In genomic region chr6:51843470-51844390, GRCh38 we compare ENCODE assay signal across 15 cellular contexts.
"Had no signal": no experiment of that assay in that cellular context is flagged by ENCODE, and none has a peak within 500 bp of the region (broad histone marks: within the 10 kb centered on the region; RNA-seq: fewer than 3 reads in every experiment).

No MANE protein-coding gene starts in this region.

- DNase-seq: activated CD8-positive, alpha-beta memory T cell treated with anti-CD3 and anti-CD28 coated beads, Interleukin-2, amount 10 ng/mL, durations not matched to agents 7 days and 5 days; activated effector memory CD4-positive, alpha-beta T cell treated with Interleukin-2 at 50 U/mL for 16 hours; activated naive CD8-positive, alpha-beta T cell treated with anti-CD3 and anti-CD28 coated beads for 36 hours; activated T-cell treated with anti-CD3 and anti-CD28 coated beads, Interleukin-2, amount 50 U/mL, for 24 hours; glutamatergic neuron; immature natural killer cell; left colon; mammary epithelial cell; natural killer cell; pancreas; stimulated activated CD4-positive, alpha-beta T cell treated with anti-CD3 and anti-CD28 coated beads, Interleukin-4, amount 100 ng/mL, for 1 hour; stimulated activated CD8-positive, alpha-beta memory T cell treated with anti-CD3 and anti-CD28 coated beads, Interleukin-4, amount 100 ng/mL, for 48 hours; testis had no signal

- H3K27ac ChIP-seq: esophagus muscularis mucosa, pancreas, testis had no signal

- H3K36me3 ChIP-seq: esophagus muscularis mucosa, pancreas had no signal

- FAIRE-seq: pancreas had no signal

- H3K9me3 Mint-ChIP-seq: activated T-cell treated with anti-CD3 and anti-CD28 coated beads, Interleukin-2, amount 50 U/mL, for 24 hours had no signal

- H3K4me1 Mint-ChIP-seq: activated CD8-positive, alpha-beta memory T cell treated with anti-CD3 and anti-CD28 coated beads, Interleukin-2, amount 10 ng/mL, durations not matched to agents 7 days and 5 days; activated naive CD8-positive, alpha-beta T cell treated with anti-CD3 and anti-CD28 coated beads for 36 hours; immature natural killer cell; natural killer cell had no signal

- H3K4me3 ChIP-seq: esophagus muscularis mucosa, pancreas, testis had no signal

- H3K27me3 ChIP-seq: esophagus muscularis mucosa, pancreas, testis had no signal

- ATAC-seq: activated CD8-positive, alpha-beta memory T cell treated with anti-CD3 and anti-CD28 coated beads, Interleukin-2, amount 10 ng/mL, durations not matched to agents 7 days and 5 days; left colon; natural killer cell; pancreas had no signal

- H3K27me3 Mint-ChIP-seq: activated CD8-positive, alpha-beta memory T cell treated with anti-CD3 and anti-CD28 coated beads, Interleukin-2, amount 10 ng/mL, durations not matched to agents 7 days and 5 days; activated naive CD8-positive, alpha-beta T cell treated with anti-CD3 and anti-CD28 coated beads for 36 hours; activated T-cell treated with anti-CD3 and anti-CD28 coated beads, Interleukin-2, amount 50 U/mL, for 24 hours; stimulated activated naive CD8-positive, alpha-beta T cell treated with anti-CD3 and anti-CD28 coated beads, Interleukin-15, Interleukin-2, amounts not matched to agents 100 ng/mL and 50 ng/mL, for 24 hours had no signal

- H3K27ac Mint-ChIP-seq: activated CD8-positive, alpha-beta memory T cell treated with anti-CD3 and anti-CD28 coated beads, Interleukin-2, amount 10 ng/mL, durations not matched to agents 7 days and 5 days; activated naive CD8-positive, alpha-beta T cell treated with anti-CD3 and anti-CD28 coated beads for 36 hours; activated T-cell treated with anti-CD3 and anti-CD28 coated beads, Interleukin-2, amount 50 U/mL, for 24 hours; immature natural killer cell; natural killer cell; stimulated activated naive CD8-positive, alpha-beta T cell treated with anti-CD3 and anti-CD28 coated beads, Interleukin-15, Interleukin-2, amounts not matched to agents 100 ng/mL and 50 ng/mL, for 24 hours had no signal

- H3K9me3 ChIP-seq: esophagus muscularis mucosa, pancreas, testis had no signal

- H3K36me3 Mint-ChIP-seq: activated CD8-positive, alpha-beta memory T cell treated with anti-CD3 and anti-CD28 coated beads, Interleukin-2, amount 10 ng/mL, durations not matched to agents 7 days and 5 days; activated naive CD8-positive, alpha-beta T cell treated with anti-CD3 and anti-CD28 coated beads for 36 hours; immature natural killer cell; natural killer cell had no signal

- H3K4me1 ChIP-seq: pancreas, testis had no signal

- H3K4me3 Mint-ChIP-seq: activated CD8-positive, alpha-beta memory T cell treated with anti-CD3 and anti-CD28 coated beads, Interleukin-2, amount 10 ng/mL, durations not matched to agents 7 days and 5 days; activated naive CD8-positive, alpha-beta T cell treated with anti-CD3 and anti-CD28 coated beads for 36 hours; activated T-cell treated with anti-CD3 and anti-CD28 coated beads, Interleukin-2, amount 50 U/mL, for 24 hours; immature natural killer cell; natural killer cell; stimulated activated naive CD8-positive, alpha-beta T cell treated with anti-CD3 and anti-CD28 coated beads, Interleukin-15, Interleukin-2, amounts not matched to agents 100 ng/mL and 50 ng/mL, for 24 hours had no signal
